In genomic region chr3:148981236-148981635, GRCh38 we compare ENCODE assay signal across 2 cellular contexts.
TF ChIP-seq lines count a peak whose summit lies in the region.

No MANE protein-coding gene starts in this region.

TF ChIP-seq in H1, 55 proteins besides CTCF, POLR2A, EP300 and RAD21:
- TF ChIP-seq CHD1 (IDR thresholded peaks at IDR 0.05; ENCODE audit: low read depth, low read length) = no peak
- TF ChIP-seq SP1 (IDR thresholded peaks at IDR 0.05; ENCODE audit: low read depth, low read length) = no peak
- TF ChIP-seq KDM1A (IDR thresholded peaks at IDR 0.05; ENCODE audit: borderline replicate concordance, low read length) = no peak
- TF ChIP-seq RNF2 (IDR thresholded peaks at IDR 0.05; ENCODE audit: borderline replicate concordance, low read depth, low read length, missing control alignments, poor library complexity, severe bottlenecking) = no peak
- TF ChIP-seq NANOG (IDR thresholded peaks at IDR 0.05; ENCODE audit: insufficient read depth, low read depth, low read length, poor library complexity, severe bottlenecking) = no peak
- TF ChIP-seq EZH2 (IDR thresholded peaks at IDR 0.05; ENCODE audit: low read depth, low read length, severe bottlenecking) = no peak
- TF ChIP-seq SIN3A (conservative IDR thresholded peaks at IDR 0.05 in 1 of 2, IDR thresholded peaks at IDR 0.05 in 1 of 2; ENCODE audit: low read depth in 1 of 2, low read length in 2 of 2) = no peak
- TF ChIP-seq RXRA (IDR thresholded peaks at IDR 0.05; ENCODE audit: insufficient read depth, low read depth, low read length) = no peak
- no peak for TF ChIP-seq KDM4A (IDR thresholded peaks at IDR 0.05; ENCODE audit: low read depth, low read length, severe bottlenecking)
- TF ChIP-seq RBBP5 (IDR thresholded peaks at IDR 0.05; ENCODE audit: borderline replicate concordance, low read depth, low read length) = no peak
- TF ChIP-seq EGR1 (IDR thresholded peaks at IDR 0.05; ENCODE audit: borderline replicate concordance, low read depth, low read length) = no peak
- no peak for TF ChIP-seq CBX5 (IDR thresholded peaks at IDR 0.05; ENCODE audit: low read depth, low read length)

TF ChIP-seq in HepG2, 621 proteins besides CTCF, POLR2A, EP300 and RAD21:
- no peak for TF ChIP-seq POLR2AphosphoS5 (IDR thresholded peaks at IDR 0.05; ENCODE audit: low read depth, low read length)
- no peak for TF ChIP-seq ATRX (CRISPR knock-in tag; IDR thresholded peaks at IDR 0.05; ENCODE audit: borderline replicate concordance)
- TF ChIP-seq PHF8 (CRISPR knock-in tag; IDR thresholded peaks at IDR 0.05) = no peak
- TF ChIP-seq ZNF513 (CRISPR knock-in tag; conservative IDR thresholded peaks at IDR 0.05) = no peak
- TF ChIP-seq, protein P1, sequence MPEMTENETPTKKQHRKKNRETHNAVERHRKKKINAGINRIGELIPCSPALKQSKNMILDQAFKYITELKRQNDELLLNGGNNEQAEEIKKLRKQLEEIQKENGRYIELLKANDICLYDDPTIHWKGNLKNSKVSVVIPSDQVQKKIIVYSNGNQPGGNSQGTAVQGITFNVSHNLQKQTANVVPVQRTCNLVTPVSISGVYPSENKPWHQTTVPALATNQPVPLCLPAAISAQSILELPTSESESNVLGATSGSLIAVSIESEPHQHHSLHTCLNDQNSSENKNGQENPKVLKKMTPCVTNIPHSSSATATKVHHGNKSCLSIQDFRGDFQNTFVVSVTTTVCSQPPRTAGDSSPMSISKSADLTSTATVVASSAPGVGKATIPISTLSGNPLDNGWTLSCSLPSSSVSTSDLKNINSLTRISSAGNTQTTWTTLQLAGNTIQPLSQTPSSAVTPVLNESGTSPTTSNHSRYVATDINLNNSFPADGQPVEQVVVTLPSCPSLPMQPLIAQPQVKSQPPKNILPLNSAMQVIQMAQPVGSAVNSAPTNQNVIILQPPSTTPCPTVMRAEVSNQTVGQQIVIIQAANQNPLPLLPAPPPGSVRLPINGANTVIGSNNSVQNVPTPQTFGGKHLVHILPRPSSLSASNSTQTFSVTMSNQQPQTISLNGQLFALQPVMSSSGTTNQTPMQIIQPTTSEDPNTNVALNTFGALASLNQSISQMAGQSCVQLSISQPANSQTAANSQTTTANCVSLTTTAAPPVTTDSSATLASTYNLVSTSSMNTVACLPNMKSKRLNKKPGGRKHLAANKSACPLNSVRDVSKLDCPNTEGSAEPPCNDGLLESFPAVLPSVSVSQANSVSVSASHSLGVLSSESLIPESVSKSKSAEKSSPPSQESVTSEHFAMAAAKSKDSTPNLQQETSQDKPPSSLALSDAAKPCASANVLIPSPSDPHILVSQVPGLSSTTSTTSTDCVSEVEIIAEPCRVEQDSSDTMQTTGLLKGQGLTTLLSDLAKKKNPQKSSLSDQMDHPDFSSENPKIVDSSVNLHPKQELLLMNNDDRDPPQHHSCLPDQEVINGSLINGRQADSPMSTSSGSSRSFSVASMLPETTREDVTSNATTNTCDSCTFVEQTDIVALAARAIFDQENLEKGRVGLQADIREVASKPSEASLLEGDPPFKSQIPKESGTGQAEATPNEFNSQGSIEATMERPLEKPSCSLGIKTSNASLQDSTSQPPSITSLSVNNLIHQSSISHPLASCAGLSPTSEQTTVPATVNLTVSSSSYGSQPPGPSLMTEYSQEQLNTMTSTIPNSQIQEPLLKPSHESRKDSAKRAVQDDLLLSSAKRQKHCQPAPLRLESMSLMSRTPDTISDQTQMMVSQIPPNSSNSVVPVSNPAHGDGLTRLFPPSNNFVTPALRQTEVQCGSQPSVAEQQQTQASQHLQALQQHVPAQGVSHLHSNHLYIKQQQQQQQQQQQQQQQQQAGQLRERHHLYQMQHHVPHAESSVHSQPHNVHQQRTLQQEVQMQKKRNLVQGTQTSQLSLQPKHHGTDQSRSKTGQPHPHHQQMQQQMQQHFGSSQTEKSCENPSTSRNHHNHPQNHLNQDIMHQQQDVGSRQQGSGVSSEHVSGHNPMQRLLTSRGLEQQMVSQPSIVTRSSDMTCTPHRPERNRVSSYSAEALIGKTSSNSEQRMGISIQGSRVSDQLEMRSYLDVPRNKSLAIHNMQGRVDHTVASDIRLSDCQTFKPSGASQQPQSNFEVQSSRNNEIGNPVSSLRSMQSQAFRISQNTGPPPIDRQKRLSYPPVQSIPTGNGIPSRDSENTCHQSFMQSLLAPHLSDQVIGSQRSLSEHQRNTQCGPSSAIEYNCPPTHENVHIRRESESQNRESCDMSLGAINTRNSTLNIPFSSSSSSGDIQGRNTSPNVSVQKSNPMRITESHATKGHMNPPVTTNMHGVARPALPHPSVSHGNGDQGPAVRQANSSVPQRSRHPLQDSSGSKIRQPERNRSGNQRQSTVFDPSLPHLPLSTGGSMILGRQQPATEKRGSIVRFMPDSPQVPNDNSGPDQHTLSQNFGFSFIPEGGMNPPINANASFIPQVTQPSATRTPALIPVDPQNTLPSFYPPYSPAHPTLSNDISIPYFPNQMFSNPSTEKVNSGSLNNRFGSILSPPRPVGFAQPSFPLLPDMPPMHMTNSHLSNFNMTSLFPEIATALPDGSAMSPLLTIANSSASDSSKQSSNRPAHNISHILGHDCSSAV (CRISPR knock-in tag; IDR thresholded peaks at IDR 0.05; ENCODE audit: borderline replicate concordance) = no peak
- TF ChIP-seq ZNF3 (CRISPR knock-in tag; IDR thresholded peaks at IDR 0.05) = no peak
- TF ChIP-seq RELA (CRISPR knock-in tag; IDR thresholded peaks at IDR 0.05) = no peak
- TF ChIP-seq ZNF431 (CRISPR knock-in tag; IDR thresholded peaks at IDR 0.05; ENCODE audit: borderline replicate concordance, low read depth) = no peak
- no peak for TF ChIP-seq ZNF264 (CRISPR knock-in tag; IDR thresholded peaks at IDR 0.05)
- TF ChIP-seq ZNF234 (CRISPR knock-in tag; conservative IDR thresholded peaks at IDR 0.05) = no peak
- TF ChIP-seq KDM6A (CRISPR knock-in tag; IDR thresholded peaks at IDR 0.05; ENCODE audit: low read depth) = no peak
- TF ChIP-seq SKI (IDR thresholded peaks at IDR 0.05; ENCODE audit: partially characterized antibody) = no peak
- TF ChIP-seq ISX (CRISPR knock-in tag; conservative IDR thresholded peaks at IDR 0.05) = no peak
- TF ChIP-seq, protein P2, sequence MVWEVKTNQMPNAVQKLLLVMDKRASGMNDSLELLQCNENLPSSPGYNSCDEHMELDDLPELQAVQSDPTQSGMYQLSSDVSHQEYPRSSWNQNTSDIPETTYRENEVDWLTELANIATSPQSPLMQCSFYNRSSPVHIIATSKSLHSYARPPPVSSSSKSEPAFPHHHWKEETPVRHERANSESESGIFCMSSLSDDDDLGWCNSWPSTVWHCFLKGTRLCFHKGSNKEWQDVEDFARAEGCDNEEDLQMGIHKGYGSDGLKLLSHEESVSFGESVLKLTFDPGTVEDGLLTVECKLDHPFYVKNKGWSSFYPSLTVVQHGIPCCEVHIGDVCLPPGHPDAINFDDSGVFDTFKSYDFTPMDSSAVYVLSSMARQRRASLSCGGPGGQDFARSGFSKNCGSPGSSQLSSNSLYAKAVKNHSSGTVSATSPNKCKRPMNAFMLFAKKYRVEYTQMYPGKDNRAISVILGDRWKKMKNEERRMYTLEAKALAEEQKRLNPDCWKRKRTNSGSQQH (CRISPR knock-in tag; IDR thresholded peaks at IDR 0.05; ENCODE audit: low read depth) = no peak
- no peak for TF ChIP-seq ZNF230 (CRISPR knock-in tag; IDR thresholded peaks at IDR 0.05)
TF ChIP-seq in HepG2: peak in this region for 0.
